Comparison of ENCODE assay signal across 21 cellular contexts in the genomic region with DNA sequence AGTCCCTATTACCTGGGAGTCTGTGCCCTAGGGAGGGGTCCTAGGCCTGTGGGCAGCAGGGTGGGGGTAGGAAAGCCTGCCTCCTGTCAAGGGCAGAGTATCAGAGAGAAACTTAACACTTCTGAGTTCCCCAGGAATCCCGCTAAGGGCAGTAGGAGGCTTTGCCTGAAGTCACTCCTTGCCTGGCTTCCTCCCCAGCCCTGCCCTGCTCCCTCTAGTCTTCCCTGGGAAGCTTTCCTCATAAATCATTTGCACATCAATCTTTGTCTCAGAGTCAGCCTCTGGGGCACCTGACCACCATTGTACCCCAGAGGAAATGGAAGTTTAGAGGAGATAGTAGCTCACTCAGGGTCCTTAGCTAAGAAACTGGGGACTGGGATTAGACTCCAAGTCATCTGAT.
"Had no signal": no experiment of that assay in that cellular context is flagged by ENCODE, and none has a peak within 500 bp of the region (broad histone marks: within the 10 kb centered on the region; RNA-seq: fewer than 3 reads in every experiment).

No MANE protein-coding gene starts in this region.

- H3K4me3 Mint-ChIP-seq: activated B cell treated with CpG ODN at 0.5 μM for 24 hours; activated CD4-positive, alpha-beta T cell treated with anti-CD3 and anti-CD28 coated beads, Interleukin-2, amount 10 ng/mL, durations not matched to agents 24 days and 14 days; activated CD8-positive, alpha-beta memory T cell treated with anti-CD3 and anti-CD28 coated beads, Interleukin-2, amount 10 ng/mL, durations not matched to agents 7 days and 5 days; activated naive CD4-positive, alpha-beta T cell treated with anti-CD3 and anti-CD28 coated beads for 36 hours; activated naive CD8-positive, alpha-beta T cell treated with anti-CD3 and anti-CD28 coated beads for 36 hours; activated T-cell treated with anti-CD3 and anti-CD28 coated beads, Interleukin-2, amount 50 U/mL, for 4 hours; activated T-helper 17 cell treated with anti-CD3 and anti-CD28 coated beads, Interleukin-2, amount 50 U/mL, for 72 hours; T-helper 17 cell had no signal

- H3K27me3 Mint-ChIP-seq: activated B cell treated with CpG ODN at 0.5 μM for 24 hours; activated T-helper 17 cell treated with anti-CD3 and anti-CD28 coated beads, Interleukin-2, amount 50 U/mL, for 72 hours; T-helper 17 cell had no signal

- DNase-seq: activated B cell treated with CpG ODN at 0.5 μM for 24 hours; activated CD4-positive, alpha-beta T cell treated with anti-CD3 and anti-CD28 coated beads for 1 hour; activated CD4-positive, alpha-beta T cell treated with anti-CD3 and anti-CD28 coated beads, Interleukin-2, amount 10 ng/mL, durations not matched to agents 24 days and 14 days; activated CD4-positive, alpha-beta T cell treated with anti-CD3 and anti-CD28 coated beads, Interleukin-2, amount 50 U/mL, for 48 hours; activated CD8-positive, alpha-beta memory T cell treated with anti-CD3 and anti-CD28 coated beads, Interleukin-2, amount 10 ng/mL, durations not matched to agents 7 days and 5 days; activated gamma-delta T cell; activated naive CD4-positive, alpha-beta T cell treated with anti-CD3 and anti-CD28 coated beads for 36 hours; activated naive CD8-positive, alpha-beta T cell treated with anti-CD3 and anti-CD28 coated beads for 36 hours; activated T-cell treated with anti-CD3 and anti-CD28 coated beads, Interleukin-2, amount 50 U/mL, for 4 hours; brain microvascular endothelial cell; IMR-90; Kasumi-1; KBM-7; NCI-H1930; NCI-H2107; NCI-H2227 treated with DMSO at 0.1 percent for 48 hours; NCI-H526; SIG-M5; T-helper 17 cell; T-helper 9 cell had no signal

- ATAC-seq: activated CD8-positive, alpha-beta memory T cell treated with anti-CD3 and anti-CD28 coated beads, Interleukin-2, amount 10 ng/mL, durations not matched to agents 7 days and 5 days; activated T-cell treated with anti-CD3 and anti-CD28 coated beads, Interleukin-2, amount 50 U/mL, for 4 hours; activated T-helper 17 cell treated with anti-CD3 and anti-CD28 coated beads, Interleukin-2, amount 50 U/mL, for 72 hours; T-helper 17 cell had no signal

- H3K27ac Mint-ChIP-seq: activated B cell treated with CpG ODN at 0.5 μM for 24 hours; activated CD4-positive, alpha-beta T cell treated with anti-CD3 and anti-CD28 coated beads, Interleukin-2, amount 10 ng/mL, durations not matched to agents 24 days and 14 days; activated CD8-positive, alpha-beta memory T cell treated with anti-CD3 and anti-CD28 coated beads, Interleukin-2, amount 10 ng/mL, durations not matched to agents 7 days and 5 days; activated naive CD4-positive, alpha-beta T cell treated with anti-CD3 and anti-CD28 coated beads for 36 hours; activated naive CD8-positive, alpha-beta T cell treated with anti-CD3 and anti-CD28 coated beads for 36 hours; activated T-helper 17 cell treated with anti-CD3 and anti-CD28 coated beads, Interleukin-2, amount 50 U/mL, for 72 hours; T-helper 17 cell had no signal
